ENCODE assay signal across 1 cellular context in genomic region chr3:116148881-116149530, GRCh38.
TF ChIP-seq lines count a peak whose summit lies in the region.

No MANE protein-coding gene starts in this region.

TF ChIP-seq in GM23338, 12 proteins besides CTCF, POLR2A, EP300 and RAD21 (continued from another document):
- TF ChIP-seq STAT1 (IDR thresholded peaks at IDR 0.05; ENCODE audit: unreplicated experiment) (no peak), REST (IDR thresholded peaks at IDR 0.05; ENCODE audit: unreplicated experiment) (no peak), ETS1 (IDR thresholded peaks at IDR 0.05) (no peak), ZNF331 (CRISPR knock-in tag; IDR thresholded peaks at IDR 0.05; ENCODE audit: low read depth) (no peak), EZH2phosphoT487 (IDR thresholded peaks at IDR 0.05; ENCODE audit: unreplicated experiment) (no peak)
